1 cellular context compared by ENCODE assay signal in genomic region chr3:112115161-112115739, GRCh38.
TF ChIP-seq lines count a peak whose summit lies in the region.

No MANE protein-coding gene starts in this region.

TF ChIP-seq in GM12878, 131 proteins besides CTCF, POLR2A, EP300 and RAD21 (continued from another document):
- TF ChIP-seq ZBTB4 (CRISPR knock-in tag; IDR thresholded peaks at IDR 0.05) (peak; percentile 80), NFYA (IDR thresholded peaks at IDR 0.05; ENCODE audit: borderline replicate concordance, low read depth, low read length) (no peak), ELK1 (IDR thresholded peaks at IDR 0.05; ENCODE audit: low read depth, low read length) (no peak), HDAC2 (IDR thresholded peaks at IDR 0.05) (no peak), FOS (IDR thresholded peaks at IDR 0.05; ENCODE audit: borderline replicate concordance, extremely low read depth, insufficient read length) (no peak), CHD2 (IDR thresholded peaks at IDR 0.05; ENCODE audit: borderline replicate concordance, low read depth, low read length) (peak; percentile 55; the same call in 1 of the 2 replicates), ZZZ3 (IDR thresholded peaks at IDR 0.05; ENCODE audit: control insufficient read depth, insufficient read length, low read depth) (no peak), IRF5 (IDR thresholded peaks at IDR 0.05; ENCODE audit: borderline replicate concordance) (no peak), RBBP5 (conservative IDR thresholded peaks at IDR 0.05) (no peak), SUPT20H (IDR thresholded peaks at IDR 0.05; ENCODE audit: borderline replicate concordance, control insufficient read depth, low read depth, low read length) (no peak), NKRF (conservative IDR thresholded peaks at IDR 0.05) (no peak; the same call in 1 of the 2 replicates), MTA2 (IDR thresholded peaks at IDR 0.05; ENCODE audit: low read depth) (peak; percentile 62), KLF5 (IDR thresholded peaks at IDR 0.05; ENCODE audit: partially characterized antibody) (peak; percentile 34), TCF7 (IDR thresholded peaks at IDR 0.05; ENCODE audit: borderline replicate concordance) (no peak; the same call in 1 of the 2 replicates), TBL1XR1 (IDR thresholded peaks at IDR 0.05; ENCODE audit: low read depth, low read length) (0 out of 2 replicates have a peak, but pooled peaks have one; percentile 17), ZNF274 (IDR thresholded peaks at IDR 0.05; ENCODE audit: insufficient read depth, insufficient read length) (no peak)
TF ChIP-seq in GM12878: peak in this region for 53.
